Comparison of ENCODE assay signal across 11 cellular contexts in genomic region chr3:15007681-15008141, GRCh38. TPM values are rescaled to one million over a fixed set of nuclear protein-coding genes. Genes with fewer than 3 reads are reported as not detected.
DNase-seq lines count a peak whose midpoint lies in the region; ATAC-seq and TF ChIP-seq lines count a peak whose summit lies in the region.
"Had no signal": no experiment of that assay in that cellular context is flagged by ENCODE, and none has a peak within 500 bp of the region (broad histone marks: within the 10 kb centered on the region; RNA-seq: fewer than 3 reads in every experiment).

No MANE protein-coding gene starts in this region.

- TF ChIP-seq CTCF in right atrium auricular region (IDR thresholded peaks at IDR 0.05), result no peak

- H3K4me3 ChIP-seq in right atrium auricular region, result no peak overlapping the region

- no peak overlapping the region for H3K27ac ChIP-seq in right atrium auricular region

- intact Hi-C loops in Right ventricle myocardium superior (cut with DNase I), result no loop called here
- intact Hi-C loops in left ventricle myocardium superior (cut with micrococcal nuclease), result no loop called here

- no peaks in the 10 kb centered on the region for H3K27me3 ChIP-seq in right atrium auricular region

- no peaks in the 10 kb centered on the region for H3K9me3 ChIP-seq in right atrium auricular region

- ATAC-seq in Right ventricle myocardium superior (ENCODE audit: poor library complexity) (peak; percentile 86), left ventricle myocardium superior (peak; percentile 89), HG03135 (IDR thresholded peaks at IDR 0.05; ENCODE audit: unreplicated experiment) (no peak), HG02588 (IDR thresholded peaks at IDR 0.05; ENCODE audit: unreplicated experiment) (no peak)
- ATAC-seq: naive thymus-derived CD4-positive, alpha-beta T cell had no signal

- no peak for DNase-seq in Right ventricle myocardium superior
- no peak for DNase-seq in right atrium auricular region (ENCODE audit: low spot score)
- peak; percentile 48 for DNase-seq in astrocyte of the hippocampus (ENCODE audit: low read depth, low spot score)
- DNase-seq in left ventricle myocardium superior, result no peak
- no peak for DNase-seq in DMS153 treated with DMSO at 0.1 percent for 48 hours (lab: John Stamatoyannopoulos, UW; ENCODE audit: unreplicated experiment)
- no peak for DNase-seq in ureter (ENCODE audit: low spot score)
- DNase-seq: activated naive CD4-positive, alpha-beta T cell treated with anti-CD3 and anti-CD28 coated beads for 36 hours; AML-193; naive thymus-derived CD4-positive, alpha-beta T cell had no signal

- H3K36me3 ChIP-seq in right atrium auricular region, result peaks cover 15% of the 10 kb centered on the region

- H3K4me1 ChIP-seq in right atrium auricular region, result no peaks in the 10 kb centered on the region

RNA-seq across cellular contexts. Expression of gene MRPS25, which starts 57.4 kb away (rescaled TPM):
- total RNA-seq in Right ventricle myocardium superior (152 TPM), right atrium auricular region (100 to 1,000 TPM in 1 of 2 donors, 10 to 100 TPM in 1; 29.2 to 121 TPM), left ventricle myocardium superior (153 TPM), ureter (99.3 TPM)

Comparison
In these comparisons a context has a peak if more than half of its experiments do, and no peak if none do; other contexts are left out.
1. ATAC-seq: peak in Right ventricle myocardium superior (single experiment) and left ventricle myocardium superior (single experiment); none in HG03135 (single experiment) and HG02588 (single experiment).